ENCODE assay signal across 20 cellular contexts in genomic region chr1:214650664-214651063, GRCh38. TPM values are rescaled to one million over a fixed set of nuclear protein-coding genes. Genes with fewer than 3 reads are reported as not detected.
DNase-seq lines count a peak whose midpoint lies in the region; ATAC-seq and TF ChIP-seq lines count a peak whose summit lies in the region.
"Had no signal": no experiment of that assay in that cellular context is flagged by ENCODE, and none has a peak within 500 bp of the region (broad histone marks: within the 10 kb centered on the region; RNA-seq: fewer than 3 reads in every experiment).

No MANE protein-coding gene starts in this region.

- H3K9me3 Mint-ChIP-seq in Calu3 (ENCODE audit: low read depth, unreplicated experiment) (no peaks in the 10 kb centered on the region), WTC11 (no peaks in the 10 kb centered on the region), osteocyte (ENCODE audit: unreplicated experiment) (no peaks in the 10 kb centered on the region)

- POLR2A ChIA-PET in WTC11 (lab: Charles Lee), result no interaction called here

- peak overlapping the region; percentile 35 for H3K27ac Mint-ChIP-seq in Calu3 (ENCODE audit: unreplicated experiment)
- H3K27ac Mint-ChIP-seq in WTC11, result no peak overlapping the region
- H3K27ac Mint-ChIP-seq in osteocyte (ENCODE audit: unreplicated experiment), result peak overlapping the region; percentile 4
- H3K27ac Mint-ChIP-seq: B cell; CD4-positive, alpha-beta T cell; CD8-positive, alpha-beta T cell had no signal

- BruUV-seq in Calu3 (replicated peaks; lab: Mats Ljungman, UMichigan), result no TSS peak

- no peak for TF ChIP-seq CTCF in Calu3 (IDR thresholded peaks at IDR 0.05; ENCODE audit: unreplicated experiment)
- no peak for TF ChIP-seq CTCF in WTC11 (IDR thresholded peaks at IDR 0.05)
- TF ChIP-seq CTCF in osteocyte (IDR thresholded peaks at IDR 0.05), result no peak

- ATAC-seq in WTC11, result no peak
- ATAC-seq: A549; CD8-positive, alpha-beta T cell; GM12878 had no signal

- no peak overlapping the region for H3K4me3 Mint-ChIP-seq in Calu3 (ENCODE audit: low read depth, unreplicated experiment)
- H3K4me3 Mint-ChIP-seq in WTC11, result no peak overlapping the region
- no peak overlapping the region for H3K4me3 Mint-ChIP-seq in osteocyte (ENCODE audit: unreplicated experiment)
- H3K4me3 Mint-ChIP-seq: B cell; CD4-positive, alpha-beta T cell; CD8-positive, alpha-beta T cell had no signal

- DNase-seq in Calu3 (no peak), WTC11 (ENCODE audit: low spot score) (no peak), osteocyte (ENCODE audit: extremely low spot score, unreplicated experiment) (no peak), MG63 (no peak), NCI-H2171 (lab: John Stamatoyannopoulos, UW) (no peak)
- DNase-seq: AML-193; Caco-2; CD4-positive, alpha-beta T cell; CD8-positive, alpha-beta T cell; DMS 273 treated with DMSO at 0.1 percent for 48 hours; DMS153; DMS53; DMS79; DND-41; EL; GDM1 had no signal

- CTCF ChIA-PET in Calu3 (lab: Charles Lee), result no interaction called here
- CTCF ChIA-PET in WTC11 (lab: Charles Lee), result interaction anchor here (0.9 kb wide), 1 partner anchor 13 kb away, joined by 3 read pairs; no protein-coding TSS in a partner anchor

- peaks cover 88% of the 10 kb centered on the region for H3K36me3 ChIP-seq in MG63

- H3K4me3 ChIP-seq in MG63, result no peak overlapping the region
- H3K4me3 ChIP-seq: A549; BLaER1 treated with 17β-estradiol and CSF1 and Interleukin-3, amounts not matched to agents 10 nM and 100 nM; GM12878 had no signal

- intact Hi-C loops in Calu3 (cut with micrococcal nuclease; ENCODE audit: unreplicated experiment), result no loop called here

- H3K27me3 ChIP-seq in MG63, result no peaks in the 10 kb centered on the region
- H3K27me3 ChIP-seq: BLaER1 treated with 17β-estradiol and CSF1 and Interleukin-3, amounts not matched to agents 10 nM and 100 nM had no signal

- peaks cover 45% of the 10 kb centered on the region for H3K36me3 Mint-ChIP-seq in Calu3 (ENCODE audit: insufficient read depth, unreplicated experiment)
- H3K36me3 Mint-ChIP-seq in WTC11, result peaks cover 92% of the 10 kb centered on the region
- peaks cover 8% of the 10 kb centered on the region for H3K36me3 Mint-ChIP-seq in osteocyte (ENCODE audit: unreplicated experiment)

- no peaks in the 10 kb centered on the region for H3K9me3 ChIP-seq in MG63
- H3K9me3 ChIP-seq: A549; BLaER1 treated with 17β-estradiol and CSF1 and Interleukin-3, amounts not matched to agents 10 nM and 100 nM; Caco-2 had no signal

- H3K27me3 Mint-ChIP-seq in Calu3 (ENCODE audit: unreplicated experiment) (no peaks in the 10 kb centered on the region), WTC11 (ENCODE audit: low read depth) (no peaks in the 10 kb centered on the region), osteocyte (ENCODE audit: unreplicated experiment) (no peaks in the 10 kb centered on the region)
- H3K27me3 Mint-ChIP-seq: B cell; CD4-positive, alpha-beta T cell had no signal

- H3K4me1 Mint-ChIP-seq in Calu3 (ENCODE audit: low read depth, unreplicated experiment) (no peaks in the 10 kb centered on the region), WTC11 (no peaks in the 10 kb centered on the region), osteocyte (ENCODE audit: unreplicated experiment) (peaks cover 2% of the 10 kb centered on the region)
- H3K4me1 Mint-ChIP-seq: B cell had no signal

TF ChIP-seq in WTC11, 78 proteins besides CTCF, POLR2A, EP300 and RAD21:
- TF ChIP-seq ZNF121 (CRISPR knock-in tag; IDR thresholded peaks at IDR 0.05) (peak; percentile 71), CDX4 (CRISPR knock-in tag; IDR thresholded peaks at IDR 0.05; ENCODE audit: borderline replicate concordance) (no peak)

RNA-seq across cellular contexts. Expression of gene CENPF, which starts 47.7 kb away (rescaled TPM):
- total RNA-seq in Calu3 (2022), result 118 and 144 TPM in 2 replicates
- total RNA-seq in WTC11 (2021), result 137 to 166 TPM (median 143 TPM) in 3 replicates
- total RNA-seq in osteocyte, result 21.5 and 26.5 TPM in 2 replicates
- 43.0 and 64.5 TPM in 2 replicates for total RNA-seq in MG63 (2014; rRNA removed; shearing (Covaris generic); ENCODE audit: low replicate concordance)
